8 cellular contexts compared by ENCODE assay signal in the genomic region with DNA sequence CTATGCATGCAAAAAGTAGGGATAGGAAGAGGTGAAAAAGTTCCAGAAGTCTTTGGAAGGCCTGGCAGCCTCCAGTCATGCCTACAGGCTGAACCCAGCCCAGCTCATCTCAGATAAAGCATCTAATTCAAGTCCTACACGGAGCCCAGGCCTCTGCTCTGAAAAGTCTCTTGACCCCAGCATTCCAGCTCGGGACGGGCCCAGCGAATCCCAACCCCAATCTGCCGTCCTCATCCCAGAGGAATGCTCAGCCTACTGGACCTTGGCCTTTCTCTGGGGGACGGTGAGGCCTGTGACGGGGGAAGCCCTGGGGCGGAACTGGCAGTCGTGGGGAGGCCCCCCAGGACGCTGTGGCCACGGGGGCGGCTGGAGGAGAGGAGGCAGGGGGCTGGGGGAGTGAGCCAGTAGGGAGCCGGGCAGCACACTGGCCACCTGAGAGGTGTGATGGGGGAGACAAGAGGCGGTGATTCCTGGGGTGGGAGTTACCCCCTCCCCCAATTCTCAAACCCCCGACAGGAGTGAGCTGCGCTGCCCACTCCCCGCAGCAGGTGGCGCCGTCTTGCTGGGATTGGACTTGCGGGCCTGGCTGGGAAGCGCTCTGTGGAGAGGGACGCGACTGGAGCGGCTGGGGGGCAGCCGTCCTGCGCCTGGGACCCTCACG.
DNase-seq lines count a peak whose midpoint lies in the region; ATAC-seq and TF ChIP-seq lines count a peak whose summit lies in the region.

No MANE protein-coding gene starts in this region.

- TF ChIP-seq POLR2A in heart left ventricle (IDR thresholded peaks at IDR 0.05), result no peak

- H3K4me1 ChIP-seq in SJCRH30 (peaks cover 9% of the 10 kb centered on the region; the same call in 1 of the 2 replicates), adipocyte (ENCODE audit: control insufficient read depth, insufficient read depth, low read length) (peaks cover 41% of the 10 kb centered on the region), heart left ventricle (peaks cover 0 to 23% (median 13%) of the 10 kb centered on the region in 12 donors), upper lobe of right lung (peaks cover 15% of the 10 kb centered on the region)

- TF ChIP-seq CTCF in heart left ventricle (IDR thresholded peaks at IDR 0.05), result peak; percentile 72 to 95 (median 89)
- peak; percentile 83 for TF ChIP-seq CTCF in upper lobe of right lung (IDR thresholded peaks at IDR 0.05)

- peak overlapping the region; percentile 33 for H3K4me3 ChIP-seq in H7 (ENCODE audit: insufficient read depth, low read depth, low read length)
- H3K4me3 ChIP-seq in SJCRH30, result peak overlapping the region; percentile 42
- H3K4me3 ChIP-seq in adipocyte (ENCODE audit: low read length), result peak overlapping the region; percentile 77
- H3K4me3 ChIP-seq in heart left ventricle, result peak overlapping the region in 11 of 12 donors; percentile 7 to 59 (median 48)
- peak overlapping the region; percentile 32 for H3K4me3 ChIP-seq in upper lobe of right lung

- ATAC-seq in heart left ventricle (peak; percentile 57 to 91 (median 87)), upper lobe of right lung (peak; percentile 88), GM21737 (IDR thresholded peaks at IDR 0.05; ENCODE audit: unreplicated experiment) (no peak)

- H3K9ac ChIP-seq in adipocyte (ENCODE audit: low read length), result peak overlapping the region; percentile 90

- WGBS in heart left ventricle, 4 donors, result 14 to 36% (median 30%) methylated on average over 5 to 27 of the region's 27 CpGs

- intact Hi-C loops in heart left ventricle (cut with DNase I), result loop anchor here (1.0 to 10.0 kb wide), 15 partner anchors 47 to 512 kb away; a partner anchor contains a TSS
- intact Hi-C loops in posterior cingulate gyrus (cut with DNase I), result loop anchor here (1.0 to 10.0 kb wide), 3 partner anchors 47 to 510 kb away; no protein-coding TSS in a partner anchor
- intact Hi-C loops in upper lobe of right lung (cut with DNase I), result loop anchor here (10.0 kb wide), 2 partner anchors 250 to 510 kb away; a partner anchor contains a TSS

- H3K27me3 ChIP-seq in H7 (ENCODE audit: control insufficient read depth, insufficient read depth, low read length), result no peaks in the 10 kb centered on the region
- H3K27me3 ChIP-seq in SJCRH30, result no peaks in the 10 kb centered on the region; the same call in 1 of the 2 replicates
- H3K27me3 ChIP-seq in adipocyte (replicated peaks; ENCODE audit: control insufficient read depth, insufficient read depth, low read length), result no peaks in the 10 kb centered on the region
- H3K27me3 ChIP-seq in heart left ventricle, result no peaks in the 10 kb centered on the region
- no peaks in the 10 kb centered on the region for H3K27me3 ChIP-seq in upper lobe of right lung

- DNase-seq in AG08395 (ENCODE audit: low spot score), result peak; percentile 66
- peak; percentile 94 for DNase-seq in H7
- peak; percentile 78 to 85 for DNase-seq in SJCRH30
- DNase-seq in adipocyte (ENCODE audit: low read depth), result peak; percentile 84
- DNase-seq in heart left ventricle, result peak; percentile 74 to 90 (median 79)
- DNase-seq in posterior cingulate gyrus, result peak; percentile 53 to 96 (median 80)
- DNase-seq in upper lobe of right lung, result peak; percentile 85

- no peaks in the 10 kb centered on the region for H3K36me3 ChIP-seq in H7 (replicated peaks; ENCODE audit: control insufficient read depth, insufficient read depth, low read length)
- H3K36me3 ChIP-seq in SJCRH30, result no peaks in the 10 kb centered on the region
- no peaks in the 10 kb centered on the region for H3K36me3 ChIP-seq in adipocyte (ENCODE audit: control insufficient read depth, insufficient read depth, low read length, severe bottlenecking)
- H3K36me3 ChIP-seq in heart left ventricle, result no peaks in the 10 kb centered on the region
- no peaks in the 10 kb centered on the region for H3K36me3 ChIP-seq in upper lobe of right lung

- H3K27ac ChIP-seq in SJCRH30, result no peak overlapping the region
- peak overlapping the region in 10 of 12 donors; percentile 22 to 83 (median 48) for H3K27ac ChIP-seq in heart left ventricle
- peak overlapping the region; percentile 65 for H3K27ac ChIP-seq in upper lobe of right lung

- H3K9me3 ChIP-seq in SJCRH30 (replicated peaks) (no peaks in the 10 kb centered on the region), adipocyte (ENCODE audit: control insufficient read depth, low read length) (no peaks in the 10 kb centered on the region), heart left ventricle (peaks cover 0 to 5% (median 0%) of the 10 kb centered on the region in 12 donors), upper lobe of right lung (no peaks in the 10 kb centered on the region)
